ENCODE assay signal across 10 cellular contexts in genomic region chr1:98704474-98704873, GRCh38. TPM values are rescaled to one million over a fixed set of nuclear protein-coding genes. Genes with fewer than 3 reads are reported as not detected.
DNase-seq lines count a peak whose midpoint lies in the region; ATAC-seq lines count a peak whose summit lies in the region.
"Had no signal": no experiment of that assay in that cellular context is flagged by ENCODE, and none has a peak within 500 bp of the region (broad histone marks: within the 10 kb centered on the region; RNA-seq: fewer than 3 reads in every experiment).

No MANE protein-coding gene starts in this region.

- no peak for ATAC-seq in Right ventricle myocardium superior (ENCODE audit: poor library complexity)
- ATAC-seq: sciatic nerve had no signal

- intact Hi-C loops in Right ventricle myocardium superior (cut with DNase I): no loop called here

- peak overlapping the region; percentile 18 for H3K27ac ChIP-seq in temporal lobe (ENCODE audit: low read depth, low read length)
- H3K27ac ChIP-seq: breast epithelium had no signal

- DNase-seq in NCI-H1417 (lab: John Stamatoyannopoulos, UW) (peak; percentile 22 to 76 (median 35)), NCI-H1417 treated with DMSO at 0.1 percent for 48 hours (lab: John Stamatoyannopoulos, UW) (no peak), astrocyte of the hippocampus (ENCODE audit: low read depth, low spot score) (peak; percentile 60), hypothalamus (lab: John Stamatoyannopoulos, UW) (peak in 40 of 51 donors; percentile 5 to 91 (median 58)), DMS79 treated with DMSO at 0.1 percent for 48 hours (lab: John Stamatoyannopoulos, UW) (no peak), Right ventricle myocardium superior (no peak)
- DNase-seq in activated effector memory CD4-positive, alpha-beta T cell treated with anti-CD3 and anti-CD28 coated beads, Interleukin-2, amount 50 U/mL, for 16 hours: no peak

RNA-seq across cellular contexts. Expression of gene SNX7, which starts 43.0 kb away (rescaled TPM):
- total RNA-seq in temporal lobe (95.1 TPM), Right ventricle myocardium superior (18.8 TPM)

Comparison
In these comparisons a context has a peak if more than half of its experiments do, and no peak if none do; other contexts are left out.
1. DNase-seq: peak in NCI-H1417 (3 of 3), astrocyte of the hippocampus (single experiment) and hypothalamus (40 of 51); none in NCI-H1417 treated with DMSO at 0.1 percent for 48 hours (single experiment), DMS79 treated with DMSO at 0.1 percent for 48 hours (single experiment), Right ventricle myocardium superior (single experiment) and activated effector memory CD4-positive, alpha-beta T cell treated with anti-CD3 and anti-CD28 coated beads, Interleukin-2, amount 50 U/mL, for 16 hours (single experiment).